10 cellular contexts compared by ENCODE assay signal in genomic region chr11:69075421-69076128, GRCh38. TPM values are rescaled to one million over a fixed set of nuclear protein-coding genes. Genes with fewer than 3 reads are reported as not detected.
A peak's percentile ranks its signal among the peaks of the same experiment; 100 is the strongest.
DNase-seq lines count a peak whose midpoint lies in the region; ATAC-seq and TF ChIP-seq lines count a peak whose summit lies in the region.
"Had no signal": no experiment of that assay in that cellular context is flagged by ENCODE, and none has a peak within 500 bp of the region (broad histone marks: within the 10 kb centered on the region; RNA-seq: fewer than 3 reads in every experiment).

No MANE protein-coding gene starts in this region.

- H3K27ac Mint-ChIP-seq in CD14-positive monocyte = peak overlapping the region; percentile 29 to 85 (median 69)
- H3K27ac Mint-ChIP-seq in activated CD4-positive, alpha-beta memory T cell treated with anti-CD3 and anti-CD28 coated beads, Interleukin-2, amount 10 ng/mL, durations not matched to agents 7 days and 5 days = no peak overlapping the region
- H3K27ac Mint-ChIP-seq: activated naive CD4-positive, alpha-beta T cell treated with anti-CD3 and anti-CD28 coated beads, Interleukin-2, amount 50 U/mL, for 24 hours; nephron had no signal

- peaks cover 28% of the 10 kb centered on the region for H3K4me1 Mint-ChIP-seq in CD14-positive monocyte
- H3K4me1 Mint-ChIP-seq in activated CD4-positive, alpha-beta memory T cell treated with anti-CD3 and anti-CD28 coated beads, Interleukin-2, amount 10 ng/mL, durations not matched to agents 7 days and 5 days = peaks cover 22% of the 10 kb centered on the region
- H3K4me1 Mint-ChIP-seq: nephron had no signal

- H3K4me3 Mint-ChIP-seq in CD14-positive monocyte = no peak overlapping the region
- no peak overlapping the region for H3K4me3 Mint-ChIP-seq in activated CD4-positive, alpha-beta memory T cell treated with anti-CD3 and anti-CD28 coated beads, Interleukin-2, amount 10 ng/mL, durations not matched to agents 7 days and 5 days
- H3K4me3 Mint-ChIP-seq: activated naive CD4-positive, alpha-beta T cell treated with anti-CD3 and anti-CD28 coated beads, Interleukin-2, amount 50 U/mL, for 24 hours; nephron had no signal

- H3K9me3 Mint-ChIP-seq in CD14-positive monocyte = no peaks in the 10 kb centered on the region
- H3K9me3 Mint-ChIP-seq in activated CD4-positive, alpha-beta memory T cell treated with anti-CD3 and anti-CD28 coated beads, Interleukin-2, amount 10 ng/mL, durations not matched to agents 7 days and 5 days = no peaks in the 10 kb centered on the region
- H3K9me3 Mint-ChIP-seq: activated naive CD4-positive, alpha-beta T cell treated with anti-CD3 and anti-CD28 coated beads, Interleukin-2, amount 50 U/mL, for 24 hours; nephron had no signal

- H3K27me3 Mint-ChIP-seq in CD14-positive monocyte (ENCODE audit: low read depth in 3 of 3) = peaks cover 0 to 2% (median 0%) of the 10 kb centered on the region in 3 donors
- no peaks in the 10 kb centered on the region for H3K27me3 Mint-ChIP-seq in activated CD4-positive, alpha-beta memory T cell treated with anti-CD3 and anti-CD28 coated beads, Interleukin-2, amount 10 ng/mL, durations not matched to agents 7 days and 5 days
- H3K27me3 Mint-ChIP-seq: activated naive CD4-positive, alpha-beta T cell treated with anti-CD3 and anti-CD28 coated beads, Interleukin-2, amount 50 U/mL, for 24 hours had no signal

- no peak for DNase-seq in CD14-positive monocyte (ENCODE audit: low spot score)
- DNase-seq in fibroblast of villous mesenchyme (ENCODE audit: low read depth) = peak; percentile 95
- peak; percentile 70 for DNase-seq in pons (ENCODE audit: low spot score)
- no peak for DNase-seq in stimulated activated naive CD4-positive, alpha-beta T cell (lab: John Stamatoyannopoulos, UW)
- DNase-seq in activated CD4-positive, alpha-beta memory T cell treated with anti-CD3 and anti-CD28 coated beads, Interleukin-2, amount 10 ng/mL, durations not matched to agents 7 days and 5 days = no peak
- no peak for DNase-seq in NCI-H146 treated with DMSO at 0.1 percent for 48 hours (lab: John Stamatoyannopoulos, UW; ENCODE audit: unreplicated experiment)
- DNase-seq in NOMO-1 (lab: John Stamatoyannopoulos, UW; ENCODE audit: unreplicated experiment in 2 of 2) = no peak

- no peak overlapping the region for H3K4me3 ChIP-seq in fibroblast of villous mesenchyme (ENCODE audit: low read depth, low read length)

- CTCF ChIA-PET in activated CD4-positive, alpha-beta memory T cell treated with anti-CD3 and anti-CD28 coated beads, Interleukin-2, amount 10 ng/mL, durations not matched to agents 7 days and 5 days (lab: Charles Lee) = no interaction called here

- POLR2A ChIA-PET in activated CD4-positive, alpha-beta memory T cell treated with anti-CD3 and anti-CD28 coated beads, Interleukin-2, amount 10 ng/mL, durations not matched to agents 7 days and 5 days (lab: Charles Lee) = interaction anchor here (1.2 kb wide), 1 partner anchor 14 kb away, joined by 3 read pairs; no protein-coding TSS in a partner anchor

- TF ChIP-seq CTCF in CD14-positive monocyte (IDR thresholded peaks at IDR 0.05) (no peak), fibroblast of villous mesenchyme (IDR thresholded peaks at IDR 0.05; ENCODE audit: insufficient read depth, low read depth, low read length) (no peak)

- intact Hi-C loops in CD14-positive monocyte (cut with micrococcal nuclease) = no loop called here

- H3K36me3 Mint-ChIP-seq in CD14-positive monocyte = peaks cover 73 to 80% of the 10 kb centered on the region in 2 donors
- peaks cover 11% of the 10 kb centered on the region for H3K36me3 Mint-ChIP-seq in activated CD4-positive, alpha-beta memory T cell treated with anti-CD3 and anti-CD28 coated beads, Interleukin-2, amount 10 ng/mL, durations not matched to agents 7 days and 5 days (ENCODE audit: low read depth)

- peak; percentile 32; the same call in 2 of the 3 replicates for ATAC-seq in SK-N-SH treated with all-trans-retinoic acid at 6 μM for 48 hours

TF ChIP-seq in SK-N-SH treated with all-trans-retinoic acid at 6 μM for 48 hours, 23 proteins besides CTCF, POLR2A, EP300 and RAD21:
- no peak for TF ChIP-seq GLIS3 (CRISPR knock-in tag; IDR thresholded peaks at IDR 0.05)
- no peak for TF ChIP-seq ZFP30 (CRISPR knock-in tag; IDR thresholded peaks at IDR 0.05)
- no peak for TF ChIP-seq TOX (CRISPR knock-in tag; IDR thresholded peaks at IDR 0.05; ENCODE audit: borderline replicate concordance)
- no peak for TF ChIP-seq ZNF8 (CRISPR knock-in tag; IDR thresholded peaks at IDR 0.05)
- no peak for TF ChIP-seq POU6F1 (CRISPR knock-in tag; IDR thresholded peaks at IDR 0.05; ENCODE audit: borderline replicate concordance, low read depth)
- no peak for TF ChIP-seq ZC3H10 (CRISPR knock-in tag; IDR thresholded peaks at IDR 0.05)
- TF ChIP-seq ESRRG (CRISPR knock-in tag; IDR thresholded peaks at IDR 0.05) = no peak
- no peak for TF ChIP-seq PPARA (CRISPR knock-in tag; IDR thresholded peaks at IDR 0.05; ENCODE audit: borderline replicate concordance)
- TF ChIP-seq ISL1 (CRISPR knock-in tag; IDR thresholded peaks at IDR 0.05) = no peak
- TF ChIP-seq OSR1 (CRISPR knock-in tag; IDR thresholded peaks at IDR 0.05) = no peak
- TF ChIP-seq CSRNP3 (CRISPR knock-in tag; IDR thresholded peaks at IDR 0.05) = no peak
- TF ChIP-seq SNAI2 (CRISPR knock-in tag; IDR thresholded peaks at IDR 0.05) = no peak
- TF ChIP-seq RARB (CRISPR knock-in tag; IDR thresholded peaks at IDR 0.05) = no peak
- TF ChIP-seq PATZ1 (CRISPR knock-in tag; IDR thresholded peaks at IDR 0.05; ENCODE audit: borderline replicate concordance) = no peak
- TF ChIP-seq ARNTL (CRISPR knock-in tag; IDR thresholded peaks at IDR 0.05; ENCODE audit: borderline replicate concordance, low read depth) = no peak
- no peak for TF ChIP-seq ZNF70 (CRISPR knock-in tag; IDR thresholded peaks at IDR 0.05)
- no peak for TF ChIP-seq ZNF565 (CRISPR knock-in tag; conservative IDR thresholded peaks at IDR 0.05; ENCODE audit: low read depth)
- no peak for TF ChIP-seq CREB5 (CRISPR knock-in tag; IDR thresholded peaks at IDR 0.05; ENCODE audit: low read depth)
- TF ChIP-seq TCF4 (CRISPR knock-in tag; IDR thresholded peaks at IDR 0.05; ENCODE audit: borderline replicate concordance) = no peak
- TF ChIP-seq CSDC2 (CRISPR knock-in tag; IDR thresholded peaks at IDR 0.05) = no peak

RNA-seq across cellular contexts. Expression of gene TPCN2, which starts 26.8 kb away (rescaled TPM):
- polyA plus RNA-seq in CD14-positive monocyte = 10 to 100 TPM; 29.3 to 31.5 TPM
- total RNA-seq in fibroblast of villous mesenchyme = 10.4 and 13.5 TPM in 2 replicates
- total RNA-seq in activated CD4-positive, alpha-beta memory T cell treated with anti-CD3 and anti-CD28 coated beads, Interleukin-2, amount 10 ng/mL, durations not matched to agents 7 days and 5 days = 10 to 100 TPM; 25.8 to 26.0 TPM

Comparison
In these comparisons a context has a peak if more than half of its experiments do, and no peak if none do; other contexts are left out.
1. DNase-seq: peak in fibroblast of villous mesenchyme (single experiment) and pons (single experiment); none in CD14-positive monocyte (single experiment), stimulated activated naive CD4-positive, alpha-beta T cell (0 of 6), activated CD4-positive, alpha-beta memory T cell treated with anti-CD3 and anti-CD28 coated beads, Interleukin-2, amount 10 ng/mL, durations not matched to agents 7 days and 5 days (single experiment), NCI-H146 treated with DMSO at 0.1 percent for 48 hours (single experiment) and NOMO-1 (0 of 2).